11 cellular contexts compared by ENCODE assay signal in genomic region chr18:63158676-63159291, GRCh38.
DNase-seq lines count a peak whose midpoint lies in the region; ATAC-seq and TF ChIP-seq lines count a peak whose summit lies in the region.
"Had no signal": no experiment of that assay in that cellular context is flagged by ENCODE, and none has a peak within 500 bp of the region (broad histone marks: within the 10 kb centered on the region; RNA-seq: fewer than 3 reads in every experiment).

No MANE protein-coding gene starts in this region.

- 94 to 100% methylated on average over 1 to 6 of the region's 6 CpGs for WGBS in endodermal cell (ENCODE audit: insufficient coverage in 1 of 2, insufficient read length in 1 of 2), 2 experiments

- no peak overlapping the region for H3K27ac ChIP-seq in endodermal cell (ENCODE audit: low read depth, low read length)

- H3K4me1 Mint-ChIP-seq in activated naive CD4-positive, alpha-beta T cell treated with anti-CD3 and anti-CD28 coated beads for 36 hours (ENCODE audit: low read depth), result peaks cover 99% of the 10 kb centered on the region
- peaks cover 99% of the 10 kb centered on the region for H3K4me1 Mint-ChIP-seq in stimulated activated memory B cell treated with anti-CD40 and anti-IgM and Interleukin-4, amounts not matched to agents 10 μg/mL and 1 μg/mL and 100 μg/mL, for 72 hours
- H3K4me1 Mint-ChIP-seq in endodermal cell, result peaks cover 10% of the 10 kb centered on the region

- no peaks in the 10 kb centered on the region for H3K9me3 Mint-ChIP-seq in activated naive CD4-positive, alpha-beta T cell treated with anti-CD3 and anti-CD28 coated beads for 36 hours
- H3K9me3 Mint-ChIP-seq in stimulated activated memory B cell treated with anti-CD40 and anti-IgM and Interleukin-4, amounts not matched to agents 10 μg/mL and 1 μg/mL and 100 μg/mL, for 72 hours, result peaks cover 3% of the 10 kb centered on the region
- no peaks in the 10 kb centered on the region for H3K9me3 Mint-ChIP-seq in endodermal cell
- H3K9me3 Mint-ChIP-seq: WTC11 had no signal

- H3K27me3 ChIP-seq in endodermal cell (ENCODE audit: control insufficient read depth, insufficient read depth, low read length, poor library complexity, severe bottlenecking), result peaks cover 5% of the 10 kb centered on the region

- CTCF ChIA-PET in activated naive CD4-positive, alpha-beta T cell treated with anti-CD3 and anti-CD28 coated beads for 36 hours (lab: Charles Lee), result interaction anchor here (0.6 to 9.8 kb wide), 12 partner anchors 16 to 164 kb away, joined by 3 to 84 read pairs (median 3); partner anchors contain the start of gene BCL2

- no peaks in the 10 kb centered on the region for H3K4me1 ChIP-seq in endodermal cell (ENCODE audit: control insufficient read depth, insufficient read depth, low read length)

- H3K4me3 Mint-ChIP-seq in activated naive CD4-positive, alpha-beta T cell treated with anti-CD3 and anti-CD28 coated beads for 36 hours, result peak overlapping the region; percentile 79
- H3K4me3 Mint-ChIP-seq in stimulated activated memory B cell treated with anti-CD40 and anti-IgM and Interleukin-4, amounts not matched to agents 10 μg/mL and 1 μg/mL and 100 μg/mL, for 72 hours, result peak overlapping the region; percentile 88
- H3K4me3 Mint-ChIP-seq in endodermal cell, result no peak overlapping the region
- H3K4me3 Mint-ChIP-seq: WTC11 had no signal

- H3K9ac ChIP-seq in endodermal cell (ENCODE audit: extremely low read depth, low read length, poor library complexity, severe bottlenecking), result no peak overlapping the region

- no peaks in the 10 kb centered on the region for H3K36me3 ChIP-seq in endodermal cell (ENCODE audit: control insufficient read depth, insufficient read depth, low read length)
- H3K36me3 ChIP-seq: lower lobe of right lung had no signal

- DNase-seq in activated naive CD4-positive, alpha-beta T cell treated with anti-CD3 and anti-CD28 coated beads for 36 hours, result peak; percentile 73
- no peak for DNase-seq in endodermal cell
- no peak for DNase-seq in NAMALWA (ENCODE audit: low spot score)
- DNase-seq: lower lobe of right lung, NCI-H524 had no signal

- H3K4me3 ChIP-seq in endodermal cell (ENCODE audit: low read length), result no peak overlapping the region
- H3K4me3 ChIP-seq: lower lobe of right lung had no signal

- no peaks in the 10 kb centered on the region for H3K27me3 Mint-ChIP-seq in activated naive CD4-positive, alpha-beta T cell treated with anti-CD3 and anti-CD28 coated beads for 36 hours (ENCODE audit: low read depth)
- H3K27me3 Mint-ChIP-seq in stimulated activated memory B cell treated with anti-CD40 and anti-IgM and Interleukin-4, amounts not matched to agents 10 μg/mL and 1 μg/mL and 100 μg/mL, for 72 hours, result no peaks in the 10 kb centered on the region
- H3K27me3 Mint-ChIP-seq in endodermal cell (ENCODE audit: insufficient read depth), result peaks cover 18% of the 10 kb centered on the region

- ATAC-seq in GM18861 (IDR thresholded peaks at IDR 0.05; ENCODE audit: unreplicated experiment) (peak; percentile 15), HG03460 (IDR thresholded peaks at IDR 0.05; ENCODE audit: unreplicated experiment) (peak; percentile 7), GM19397 (IDR thresholded peaks at IDR 0.05; ENCODE audit: unreplicated experiment) (no peak), GM18909 (IDR thresholded peaks at IDR 0.05; ENCODE audit: poor library complexity, unreplicated experiment) (no peak)
- ATAC-seq in stimulated activated memory B cell treated with anti-CD40 and anti-IgM and Interleukin-4, amounts not matched to agents 10 μg/mL and 1 μg/mL and 100 μg/mL, for 72 hours, result peak; percentile 29
- ATAC-seq: lower lobe of right lung, WTC11 had no signal

- intact Hi-C loops in activated naive CD4-positive, alpha-beta T cell treated with anti-CD3 and anti-CD28 coated beads for 36 hours (cut with micrococcal nuclease), result loop anchor here (1.0 kb wide), 2 partner anchors 66 to 443 kb away; partner anchors contain the start of gene PHLPP1

- peaks cover 6% of the 10 kb centered on the region for H3K36me3 Mint-ChIP-seq in activated naive CD4-positive, alpha-beta T cell treated with anti-CD3 and anti-CD28 coated beads for 36 hours (ENCODE audit: low read depth)
- H3K36me3 Mint-ChIP-seq in stimulated activated memory B cell treated with anti-CD40 and anti-IgM and Interleukin-4, amounts not matched to agents 10 μg/mL and 1 μg/mL and 100 μg/mL, for 72 hours, result peaks cover 16% of the 10 kb centered on the region
- H3K36me3 Mint-ChIP-seq in endodermal cell (ENCODE audit: low read depth), result no peaks in the 10 kb centered on the region
- H3K36me3 Mint-ChIP-seq: WTC11 had no signal

- no peak for TF ChIP-seq CTCF in endodermal cell (conservative IDR thresholded peaks at IDR 0.05)

- no peaks in the 10 kb centered on the region for H3K9me3 ChIP-seq in endodermal cell (ENCODE audit: control insufficient read depth, low read length)
- H3K9me3 ChIP-seq: lower lobe of right lung had no signal

- peak overlapping the region; percentile 99 for H3K27ac Mint-ChIP-seq in activated naive CD4-positive, alpha-beta T cell treated with anti-CD3 and anti-CD28 coated beads for 36 hours
- peak overlapping the region; percentile 94 for H3K27ac Mint-ChIP-seq in stimulated activated memory B cell treated with anti-CD40 and anti-IgM and Interleukin-4, amounts not matched to agents 10 μg/mL and 1 μg/mL and 100 μg/mL, for 72 hours
- H3K27ac Mint-ChIP-seq in endodermal cell, result no peak overlapping the region
- H3K27ac Mint-ChIP-seq: WTC11 had no signal

Comparison
In these comparisons a context has a peak if more than half of its experiments do, and no peak if none do; other contexts are left out.
1. ATAC-seq: peak in GM18861 (single experiment), HG03460 (single experiment) and stimulated activated memory B cell treated with anti-CD40 and anti-IgM and Interleukin-4, amounts not matched to agents 10 μg/mL and 1 μg/mL and 100 μg/mL, for 72 hours (single experiment); none in GM19397 (single experiment) and GM18909 (single experiment).